Comparison of ENCODE assay signal across 1 cellular context in the genomic region with DNA sequence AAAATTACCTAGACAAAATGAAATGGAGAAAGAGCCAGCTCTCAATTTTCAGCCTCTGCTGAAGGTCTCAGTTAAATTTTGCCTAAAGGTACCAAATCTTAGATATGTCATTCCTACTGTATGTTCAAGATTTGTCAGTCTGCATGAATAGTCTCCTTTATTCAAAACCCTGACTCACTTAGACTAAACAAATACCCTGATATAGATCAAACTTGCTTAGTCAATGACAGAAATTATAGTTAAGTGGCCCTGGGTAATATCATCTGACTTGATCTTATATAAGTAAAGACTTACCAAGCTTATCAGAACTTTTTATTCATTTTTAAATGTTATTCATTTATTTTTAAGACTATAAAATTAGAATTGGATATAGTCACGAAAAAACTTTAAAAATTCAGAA.
TF ChIP-seq lines count a peak whose summit lies in the region.

No MANE protein-coding gene starts in this region.

TF ChIP-seq in SK-N-SH, 30 proteins besides CTCF, POLR2A, EP300 and RAD21 (continued from another document):
- TF ChIP-seq PBX3 (IDR thresholded peaks at IDR 0.05) (peak; percentile 91), SIN3A (IDR thresholded peaks at IDR 0.05; ENCODE audit: borderline replicate concordance, low read depth, low read length) (no peak), REST (IDR thresholded peaks at IDR 0.05; ENCODE audit: low read depth, low read length) (no peak)
TF ChIP-seq in SK-N-SH: peak in this region for 8.
